In the genomic region with DNA sequence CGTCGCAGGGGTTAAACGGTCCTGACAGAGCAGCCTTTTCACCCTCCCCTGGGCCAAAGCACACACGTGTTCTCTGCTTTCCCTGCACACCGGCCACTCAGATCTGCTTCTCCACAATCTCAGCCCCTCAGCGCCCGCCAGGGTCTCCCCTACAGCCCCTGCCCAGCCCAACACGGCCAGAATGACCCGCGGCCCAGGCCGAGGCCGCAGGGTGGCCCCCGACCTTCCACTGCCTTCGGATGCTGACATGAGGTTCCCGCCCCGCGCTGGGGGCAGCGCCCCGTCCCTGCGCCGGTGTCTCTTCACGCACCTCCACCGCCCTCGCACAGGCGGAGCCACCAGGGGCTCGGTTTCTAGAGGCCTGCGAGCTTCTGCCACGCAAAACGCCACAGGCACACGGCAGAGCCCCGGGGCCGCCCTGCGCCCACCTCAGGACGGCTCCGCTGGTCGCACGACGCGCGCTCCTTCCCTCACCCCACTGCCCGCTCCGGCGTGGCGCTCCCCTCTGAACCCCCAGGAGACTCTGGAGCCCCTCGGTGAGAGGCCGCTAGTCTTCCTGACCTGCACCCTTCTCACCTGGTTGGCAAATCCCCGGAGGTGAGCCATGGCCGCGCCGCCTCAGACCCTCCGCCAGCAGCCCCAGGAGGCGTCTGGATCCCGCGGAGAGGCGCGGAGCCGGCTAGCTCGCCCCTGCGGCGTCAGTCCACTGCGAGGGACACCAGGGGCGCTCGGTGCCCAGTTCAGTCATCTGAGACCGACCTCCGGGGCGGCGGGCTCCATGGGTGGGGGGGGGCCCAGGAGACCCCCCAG, we compare ENCODE assay signal across 8 cellular contexts. TPM values are rescaled to one million over a fixed set of nuclear protein-coding genes. Genes with fewer than 3 reads are reported as not detected.
A peak's percentile ranks its signal among the peaks of the same experiment; 100 is the strongest.
DNase-seq lines count a peak whose midpoint lies in the region; ATAC-seq and TF ChIP-seq lines count a peak whose summit lies in the region.

No MANE protein-coding gene starts in this region.

- peaks cover 38% of the 10 kb centered on the region for H3K4me1 ChIP-seq in lower lobe of right lung

- peaks cover 6% of the 10 kb centered on the region for H3K36me3 ChIP-seq in lower lobe of right lung

- peaks cover 34% of the 10 kb centered on the region for H3K36me3 Mint-ChIP-seq in dendritic cell treated with granulocyte-macrophage colony-stimulating factor and Interleukin-4, amounts not matched to agents 40 ng/mL and 50 ng/mL, for 4 days (ENCODE audit: low read depth)
- peaks cover 4 to 14% of the 10 kb centered on the region in 2 donors for H3K36me3 Mint-ChIP-seq in stimulated activated naive B cell treated with anti-CD40 and anti-IgM and Interleukin-4, amounts not matched to agents 10 μg/mL and 1 μg/mL and 100 μg/mL, for 72 hours

- TF ChIP-seq CTCF in VCaP (conservative IDR thresholded peaks at IDR 0.05) = peak; percentile 51; the same call in 1 of the 2 replicates
- no peak for TF ChIP-seq CTCF in lower lobe of right lung (IDR thresholded peaks at IDR 0.05)

- peak overlapping the region; percentile 80 for H3K4me3 ChIP-seq in lower lobe of right lung

- ATAC-seq in GM19463 (IDR thresholded peaks at IDR 0.05; ENCODE audit: unreplicated experiment) = peak; percentile 21
- ATAC-seq in lower lobe of right lung = peak; percentile 58 to 64
- peak; percentile 25 to 33 for ATAC-seq in stimulated activated naive B cell treated with anti-CD40 and anti-IgM and Interleukin-4, amounts not matched to agents 10 μg/mL and 1 μg/mL and 100 μg/mL, for 72 hours (replicated peaks)
- no peak for ATAC-seq in GM18870 (IDR thresholded peaks at IDR 0.05; ENCODE audit: unreplicated experiment)

- H3K27ac ChIP-seq in VCaP = peak overlapping the region; percentile 91
- peak overlapping the region; percentile 93 for H3K27ac ChIP-seq in lower lobe of right lung

- peak overlapping the region; percentile 69 for H3K27ac Mint-ChIP-seq in dendritic cell treated with granulocyte-macrophage colony-stimulating factor and Interleukin-4, amounts not matched to agents 40 ng/mL and 50 ng/mL, for 4 days
- H3K27ac Mint-ChIP-seq in stimulated activated naive B cell treated with anti-CD40 and anti-IgM and Interleukin-4, amounts not matched to agents 10 μg/mL and 1 μg/mL and 100 μg/mL, for 72 hours = peak overlapping the region; percentile 80

- no peaks in the 10 kb centered on the region for H3K9me3 Mint-ChIP-seq in dendritic cell treated with granulocyte-macrophage colony-stimulating factor and Interleukin-4, amounts not matched to agents 40 ng/mL and 50 ng/mL, for 4 days
- H3K9me3 Mint-ChIP-seq in stimulated activated naive B cell treated with anti-CD40 and anti-IgM and Interleukin-4, amounts not matched to agents 10 μg/mL and 1 μg/mL and 100 μg/mL, for 72 hours = no peaks in the 10 kb centered on the region

- no peaks in the 10 kb centered on the region for H3K27me3 ChIP-seq in lower lobe of right lung (ENCODE audit: low read depth)

- peaks cover 25% of the 10 kb centered on the region for H3K4me1 Mint-ChIP-seq in dendritic cell treated with granulocyte-macrophage colony-stimulating factor and Interleukin-4, amounts not matched to agents 40 ng/mL and 50 ng/mL, for 4 days (ENCODE audit: low read depth)
- H3K4me1 Mint-ChIP-seq in stimulated activated naive B cell treated with anti-CD40 and anti-IgM and Interleukin-4, amounts not matched to agents 10 μg/mL and 1 μg/mL and 100 μg/mL, for 72 hours = peaks cover 18 to 35% of the 10 kb centered on the region in 2 donors

- DNase-seq in Caki2 (ENCODE audit: low read depth) (peak; percentile 38), HK-2 (ENCODE audit: unreplicated experiment) (peak; percentile 66), lower lobe of right lung (peak; percentile 76)
- peak; percentile 28 for DNase-seq in stimulated activated naive B cell treated with anti-CD40 and anti-IgM and Interleukin-4, amounts not matched to agents 10 μg/mL and 1 μg/mL and 100 μg/mL, for 72 hours

- H3K4me3 Mint-ChIP-seq in dendritic cell treated with granulocyte-macrophage colony-stimulating factor and Interleukin-4, amounts not matched to agents 40 ng/mL and 50 ng/mL, for 4 days = peak overlapping the region; percentile 89
- peak overlapping the region; percentile 89 to 96 for H3K4me3 Mint-ChIP-seq in stimulated activated naive B cell treated with anti-CD40 and anti-IgM and Interleukin-4, amounts not matched to agents 10 μg/mL and 1 μg/mL and 100 μg/mL, for 72 hours

- in situ Hi-C loops in Caki2 (cut with HindIII; ENCODE audit: low pct_unique_long_range_greater_than_20kb, low sequenced_read_pairs) = no loop called here

- peaks cover 36% of the 10 kb centered on the region for H3K27me3 Mint-ChIP-seq in dendritic cell treated with granulocyte-macrophage colony-stimulating factor and Interleukin-4, amounts not matched to agents 40 ng/mL and 50 ng/mL, for 4 days
- H3K27me3 Mint-ChIP-seq in stimulated activated naive B cell treated with anti-CD40 and anti-IgM and Interleukin-4, amounts not matched to agents 10 μg/mL and 1 μg/mL and 100 μg/mL, for 72 hours = no peaks in the 10 kb centered on the region

- no peaks in the 10 kb centered on the region for H3K9me3 ChIP-seq in lower lobe of right lung

- intact Hi-C loops in dendritic cell treated with granulocyte-macrophage colony-stimulating factor and Interleukin-4, amounts not matched to agents 40 ng/mL and 50 ng/mL, for 4 days (cut with micrococcal nuclease) = loop anchor here (5.0 kb wide), 2 partner anchors 150 to 180 kb away; partner anchors contain the start of genes DTYMK and FARP2
- intact Hi-C loops in lower lobe of right lung (cut with DNase I) = no loop called here

RNA-seq across cellular contexts. Expression of gene STK25, which starts 0.7 kb away (rescaled TPM):
- 196 and 270 TPM in 2 replicates for total RNA-seq in Caki2 (2014; rRNA removed; shearing (Covaris generic); ENCODE audit: low replicate concordance)
- total RNA-seq in lower lobe of right lung = 125 TPM

RNA-seq across cellular contexts. Expression of gene BOK, which starts 50.9 kb away (rescaled TPM):
- 41.1 and 48.1 TPM in 2 replicates for total RNA-seq in Caki2 (2014; rRNA removed; shearing (Covaris generic); ENCODE audit: low replicate concordance)
- total RNA-seq in lower lobe of right lung = 44.2 TPM
